ENCODE assay signal across 8 cellular contexts in the genomic region with DNA sequence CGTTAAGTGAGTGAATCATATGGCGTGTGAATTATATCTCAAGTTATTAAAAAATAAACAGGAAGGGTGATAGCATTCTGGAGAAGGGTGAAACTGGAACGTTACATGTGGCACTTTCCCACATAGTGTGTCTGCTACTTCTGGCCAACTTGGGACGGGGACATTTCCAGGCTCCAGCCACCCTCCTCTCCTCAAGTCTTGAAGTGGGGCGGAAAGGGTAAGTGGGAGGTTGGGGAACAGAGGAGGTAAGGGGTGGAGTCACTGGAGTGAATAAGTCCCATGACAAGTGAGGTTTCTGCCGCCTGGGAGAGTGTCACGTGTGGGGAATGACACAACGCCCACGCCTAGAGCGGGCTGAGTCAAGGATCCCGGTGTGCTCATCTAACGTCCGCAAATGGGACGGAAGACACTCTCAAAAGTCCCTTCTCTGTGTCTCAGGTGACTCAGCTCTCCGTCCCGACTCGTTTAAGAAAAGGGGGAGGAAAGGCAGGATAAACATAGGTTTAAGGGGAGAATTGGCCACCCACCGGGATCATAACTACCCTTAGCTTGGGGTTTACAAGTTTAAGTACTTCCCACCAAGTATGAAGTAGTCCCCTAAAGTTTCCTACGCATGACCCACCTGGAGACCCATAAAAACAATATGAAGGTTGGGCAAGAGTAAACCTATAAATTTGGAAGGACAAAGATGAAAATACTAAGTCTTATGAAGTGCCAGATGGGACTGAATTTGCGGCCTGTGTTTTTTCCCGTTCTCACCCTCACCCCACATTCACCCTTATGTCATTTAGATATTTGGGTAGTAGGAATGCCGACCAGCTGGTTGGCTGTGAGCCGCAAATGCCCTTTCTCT. TPM values are rescaled to one million over a fixed set of nuclear protein-coding genes. Genes with fewer than 3 reads are reported as not detected.
DNase-seq lines count a peak whose midpoint lies in the region; ATAC-seq and TF ChIP-seq lines count a peak whose summit lies in the region.

No MANE protein-coding gene starts in this region.

- H3K36me3 Mint-ChIP-seq in neural crest cell (ENCODE audit: low read depth): no peaks in the 10 kb centered on the region
- H3K36me3 Mint-ChIP-seq in stimulated activated naive CD8-positive, alpha-beta T cell treated with anti-CD3 and anti-CD28 coated beads, Interleukin-15, Interleukin-2, amounts not matched to agents 100 ng/mL and 50 ng/mL, for 24 hours (ENCODE audit: low read depth): peaks cover 8% of the 10 kb centered on the region

- peak; percentile 83 for ATAC-seq in foreskin keratinocyte

- no peaks in the 10 kb centered on the region for H3K9me3 Mint-ChIP-seq in neural crest cell
- H3K9me3 Mint-ChIP-seq in stimulated activated naive CD8-positive, alpha-beta T cell treated with anti-CD3 and anti-CD28 coated beads, Interleukin-15, Interleukin-2, amounts not matched to agents 100 ng/mL and 50 ng/mL, for 24 hours: no peaks in the 10 kb centered on the region

- H3K4me1 Mint-ChIP-seq in neural crest cell: peaks cover 41% of the 10 kb centered on the region
- peaks cover 48% of the 10 kb centered on the region for H3K4me1 Mint-ChIP-seq in stimulated activated naive CD8-positive, alpha-beta T cell treated with anti-CD3 and anti-CD28 coated beads, Interleukin-15, Interleukin-2, amounts not matched to agents 100 ng/mL and 50 ng/mL, for 24 hours (ENCODE audit: low read depth)

- H3K27me3 Mint-ChIP-seq in neural crest cell (ENCODE audit: low read depth): no peaks in the 10 kb centered on the region
- H3K27me3 Mint-ChIP-seq in stimulated activated naive CD8-positive, alpha-beta T cell treated with anti-CD3 and anti-CD28 coated beads, Interleukin-15, Interleukin-2, amounts not matched to agents 100 ng/mL and 50 ng/mL, for 24 hours: no peaks in the 10 kb centered on the region

- TF ChIP-seq CTCF in foreskin keratinocyte (conservative IDR thresholded peaks at IDR 0.05) (no peak), neural crest cell (conservative IDR thresholded peaks at IDR 0.05) (no peak)

- peak overlapping the region; percentile 100 for H3K27ac ChIP-seq in foreskin keratinocyte

- DNase-seq in NCI-H2081 (lab: John Stamatoyannopoulos, UW) (peak; percentile 10 to 28), NCI-H2081 treated with DMSO at 0.1 percent for 48 hours (lab: John Stamatoyannopoulos, UW) (no peak), HPDE6-E6E7 (ENCODE audit: extremely low spot score) (peak; percentile 96), SIG-M5 treated with dmso at 0.1 percent for 504 hours (lab: John Stamatoyannopoulos, UW; ENCODE audit: unreplicated experiment) (peak; percentile 98), foreskin keratinocyte (peak; percentile 98 to 99), neural crest cell (ENCODE audit: low read depth, low spot score) (peak; percentile 33)
- peak; percentile 56 for DNase-seq in activated gamma-delta T cell treated with anti-CD3 and anti-CD28 coated beads, Interleukin-2, amount 50 U/mL, for 16 hours (ENCODE audit: low read depth)

- H3K27me3 ChIP-seq in foreskin keratinocyte: no peaks in the 10 kb centered on the region

- H3K4me1 ChIP-seq in foreskin keratinocyte: peaks cover 11% of the 10 kb centered on the region

- peak overlapping the region; percentile 99 for H3K27ac Mint-ChIP-seq in neural crest cell (ENCODE audit: unreplicated experiment)
- peak overlapping the region; percentile 99 for H3K27ac Mint-ChIP-seq in stimulated activated naive CD8-positive, alpha-beta T cell treated with anti-CD3 and anti-CD28 coated beads, Interleukin-15, Interleukin-2, amounts not matched to agents 100 ng/mL and 50 ng/mL, for 24 hours

- peak overlapping the region; percentile 94 for H3K4me3 Mint-ChIP-seq in neural crest cell
- H3K4me3 Mint-ChIP-seq in stimulated activated naive CD8-positive, alpha-beta T cell treated with anti-CD3 and anti-CD28 coated beads, Interleukin-15, Interleukin-2, amounts not matched to agents 100 ng/mL and 50 ng/mL, for 24 hours: peak overlapping the region; percentile 86

RNA-seq across cellular contexts. Expression of gene SPAG9, which starts 1.2 kb away (rescaled TPM):
- 56.6 and 57.2 TPM in 2 replicates for total RNA-seq in foreskin keratinocyte
- 10.5 and 12.6 TPM in 2 replicates for polyA plus RNA-seq in foreskin keratinocyte
- total RNA-seq in neural crest cell: 116 and 136 TPM in 2 replicates

RNA-seq across cellular contexts. Expression of gene NME1, which starts 31.5 kb away (rescaled TPM):
- total RNA-seq in foreskin keratinocyte (326 and 368 TPM in 2 replicates), neural crest cell (322 and 332 TPM in 2 replicates)
- polyA plus RNA-seq in foreskin keratinocyte: 458 and 507 TPM in 2 replicates

RNA-seq across cellular contexts. Expression of gene NME2, which starts 44.4 kb away (rescaled TPM):
- total RNA-seq in foreskin keratinocyte (1,137 TPM in 2 replicates), neural crest cell (541 and 545 TPM in 2 replicates)
- polyA plus RNA-seq in foreskin keratinocyte: 1,484 and 1,519 TPM in 2 replicates
